Comparison of ENCODE assay signal across 6 cellular contexts in genomic region chr12:53230971-53231858, GRCh38. TPM values are rescaled to one million over a fixed set of nuclear protein-coding genes. Genes with fewer than 3 reads are reported as not detected.
DNase-seq lines count a peak whose midpoint lies in the region; ATAC-seq and TF ChIP-seq lines count a peak whose summit lies in the region.

No MANE protein-coding gene starts in this region.

- H3K4me3 ChIP-seq in iPS-11a (ENCODE audit: low read depth, low read length), result peak overlapping the region; percentile 55
- H3K4me3 ChIP-seq in upper lobe of right lung, result peak overlapping the region; percentile 76

- H3K4me1 ChIP-seq in upper lobe of right lung, result peaks cover 20% of the 10 kb centered on the region

- H3K4me3 Mint-ChIP-seq in activated naive CD4-positive, alpha-beta T cell treated with anti-CD3 and anti-CD28 coated beads, Interleukin-2, amount 10 ng/mL, durations not matched to agents 7 days and 5 days, result peak overlapping the region; percentile 62

- CTCF ChIA-PET in activated naive CD4-positive, alpha-beta T cell treated with anti-CD3 and anti-CD28 coated beads, Interleukin-2, amount 10 ng/mL, durations not matched to agents 7 days and 5 days (lab: Charles Lee), result interaction anchor here (1.0 kb wide), 1 partner anchor 66 kb away, joined by 3 read pairs; no protein-coding TSS in a partner anchor

- no peaks in the 10 kb centered on the region for H3K9me3 ChIP-seq in upper lobe of right lung

- H3K27me3 ChIP-seq in upper lobe of right lung, result no peaks in the 10 kb centered on the region

- peak overlapping the region; percentile 64 for H3K27ac Mint-ChIP-seq in activated naive CD4-positive, alpha-beta T cell treated with anti-CD3 and anti-CD28 coated beads, Interleukin-2, amount 10 ng/mL, durations not matched to agents 7 days and 5 days

- no peaks in the 10 kb centered on the region for H3K9me3 Mint-ChIP-seq in activated naive CD4-positive, alpha-beta T cell treated with anti-CD3 and anti-CD28 coated beads, Interleukin-2, amount 10 ng/mL, durations not matched to agents 7 days and 5 days

- H3K36me3 Mint-ChIP-seq in activated naive CD4-positive, alpha-beta T cell treated with anti-CD3 and anti-CD28 coated beads, Interleukin-2, amount 10 ng/mL, durations not matched to agents 7 days and 5 days, result peaks cover 4% of the 10 kb centered on the region

- no peaks in the 10 kb centered on the region for H3K36me3 ChIP-seq in upper lobe of right lung

- intact Hi-C loops in upper lobe of right lung (cut with DNase I), result no loop called here

- no peak for TF ChIP-seq CTCF in upper lobe of right lung (IDR thresholded peaks at IDR 0.05)

- H3K27me3 Mint-ChIP-seq in activated naive CD4-positive, alpha-beta T cell treated with anti-CD3 and anti-CD28 coated beads, Interleukin-2, amount 10 ng/mL, durations not matched to agents 7 days and 5 days, result peaks cover 52% of the 10 kb centered on the region

- peak overlapping the region; percentile 83 for H3K27ac ChIP-seq in upper lobe of right lung

- ATAC-seq in upper lobe of right lung (no peak), GM21786 (IDR thresholded peaks at IDR 0.05; ENCODE audit: unreplicated experiment) (no peak)

- H3K4me1 Mint-ChIP-seq in activated naive CD4-positive, alpha-beta T cell treated with anti-CD3 and anti-CD28 coated beads, Interleukin-2, amount 10 ng/mL, durations not matched to agents 7 days and 5 days, result peaks cover 50% of the 10 kb centered on the region

- no peak for DNase-seq in activated naive CD4-positive, alpha-beta T cell treated with anti-CD3 and anti-CD28 coated beads, Interleukin-2, amount 10 ng/mL, durations not matched to agents 7 days and 5 days
- no peak for DNase-seq in activated naive CD4-positive, alpha-beta T cell treated with Interleukin-2 at 50 U/mL for 16 hours
- DNase-seq in upper lobe of right lung (no peak), NCI-H2171 treated with DMSO at 0.1 percent for 48 hours (lab: John Stamatoyannopoulos, UW) (no peak)

RNA-seq across cellular contexts. Expression of gene RARG, which starts 0.8 kb away (rescaled TPM):
- 23.8 TPM for total RNA-seq in upper lobe of right lung

RNA-seq across cellular contexts. Expression of gene ITGB7, which starts 24.2 kb away (rescaled TPM):
- total RNA-seq in upper lobe of right lung, result 7.7 TPM

RNA-seq across cellular contexts. Expression of gene ESPL1, which starts 36.9 kb away (rescaled TPM):
- total RNA-seq in upper lobe of right lung, result 0.35 TPM

RNA-seq across cellular contexts. Expression of gene CSAD, which starts 50.5 kb away (rescaled TPM):
- total RNA-seq in upper lobe of right lung, result 41.7 TPM

RNA-seq across cellular contexts. Expression of gene ZNF740, which starts 50.7 kb away (rescaled TPM):
- total RNA-seq in upper lobe of right lung, result 46.8 TPM
